In the genomic region with DNA sequence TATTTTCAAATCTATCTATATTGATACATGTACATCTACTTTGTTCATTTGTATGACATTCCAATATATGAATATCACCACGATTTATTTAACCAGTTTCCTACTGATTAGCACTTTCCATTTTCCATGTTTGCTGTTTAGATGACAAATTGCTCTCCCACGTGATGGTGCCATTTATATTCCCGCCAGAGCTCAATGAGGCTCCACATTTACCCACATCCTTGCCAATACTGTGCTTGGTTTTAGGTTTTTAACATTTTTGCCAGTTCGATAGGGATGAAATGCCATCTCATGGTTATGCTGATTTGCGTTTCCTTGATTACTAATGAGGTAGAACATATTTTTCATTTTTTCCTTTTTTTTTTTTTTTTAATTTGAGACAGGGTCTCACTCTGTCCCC, we compare ENCODE assay signal across 21 cellular contexts.
DNase-seq lines count a peak whose midpoint lies in the region; ATAC-seq, FAIRE-seq and TF ChIP-seq lines count a peak whose summit lies in the region.
"Had no signal": no experiment of that assay in that cellular context is flagged by ENCODE, and none has a peak within 500 bp of the region (broad histone marks: within the 10 kb centered on the region; RNA-seq: fewer than 3 reads in every experiment).

No MANE protein-coding gene starts in this region.

- FAIRE-seq in GM12892 (lab: Jason Lieb, UNC): peak; percentile 5
- FAIRE-seq: G401.6 had no signal

- TF ChIP-seq CTCF in OCI-LY7 (conservative IDR thresholded peaks at IDR 0.05; ENCODE audit: low read length) (0 out of 2 replicates have a peak, but pooled peaks have one; percentile 24), suprapubic skin (IDR thresholded peaks at IDR 0.05) (no peak)

- CTCF ChIA-PET in OCI-LY7 (lab: Charles Lee; ENCODE audit: unreplicated experiment): no interaction called here

- BruUV-seq in OCI-LY7 (replicated peaks; lab: Mats Ljungman, UMichigan): no TSS peak

- H3K4me1 ChIP-seq in OCI-LY7 (ENCODE audit: insufficient read depth, low read length, poor library complexity, severe bottlenecking) (peaks cover 16% of the 10 kb centered on the region), suprapubic skin (peaks cover 18% of the 10 kb centered on the region)

- 89% methylated on average over 5 of the region's 5 CpGs for WGBS in suprapubic skin

- POLR2A ChIA-PET in OCI-LY7 (lab: Charles Lee): interaction anchor here (0.6 kb wide), 1 partner anchor 320 kb away, joined by 5 read pairs; no protein-coding TSS in a partner anchor

- no peaks in the 10 kb centered on the region for H4K20me1 ChIP-seq in OCI-LY7 (ENCODE audit: insufficient read depth, low read length)
- H4K20me1 ChIP-seq: BLaER1 treated with 17β-estradiol and CSF1 and Interleukin-3, amounts not matched to agents 10 nM and 100 nM had no signal

- H3K9me2 ChIP-seq in OCI-LY7 (ENCODE audit: insufficient read depth, low read length): no peaks in the 10 kb centered on the region

- H3K9me3 ChIP-seq in OCI-LY7 (ENCODE audit: low read length) (no peaks in the 10 kb centered on the region), suprapubic skin (no peaks in the 10 kb centered on the region)
- H3K9me3 ChIP-seq: BLaER1 treated with 17β-estradiol and CSF1 and Interleukin-3, amounts not matched to agents 10 nM and 100 nM had no signal

- intact Hi-C loops in OCI-LY7 (cut with micrococcal nuclease; ENCODE audit: unreplicated experiment): no loop called here

- no peak overlapping the region for H3K27ac ChIP-seq in OCI-LY7 (ENCODE audit: low read depth, low read length, poor library complexity, severe bottlenecking)
- H3K27ac ChIP-seq in suprapubic skin: no peak overlapping the region
- H3K27ac ChIP-seq: BLaER1 treated with 17β-estradiol and CSF1 and Interleukin-3, amounts not matched to agents 10 nM and 100 nM; SK-N-MC had no signal

- no peak for ATAC-seq in GM19463 (IDR thresholded peaks at IDR 0.05; ENCODE audit: unreplicated experiment)

- no peaks in the 10 kb centered on the region for H3K79me2 ChIP-seq in OCI-LY7 (ENCODE audit: insufficient read depth, low read depth, low read length)

- no peak overlapping the region for H3K4me3 ChIP-seq in OCI-LY7 (ENCODE audit: low read depth, low read length, poor library complexity, severe bottlenecking)
- no peak overlapping the region for H3K4me3 ChIP-seq in suprapubic skin
- H3K4me3 ChIP-seq: BLaER1 treated with 17β-estradiol and CSF1 and Interleukin-3, amounts not matched to agents 10 nM and 100 nM; SK-N-MC had no signal

- TF ChIP-seq EP300 in suprapubic skin (IDR thresholded peaks at IDR 0.05): no peak

- DNase-seq in activated CD8-positive, alpha-beta memory T cell treated with anti-CD3 and anti-CD28 coated beads for 24 hours: peak; percentile 13
- no peak for DNase-seq in activated CD8-positive, alpha-beta memory T cell treated with anti-CD3 and anti-CD28 coated beads, Interleukin-2, amount 50 U/mL, for 4 hours
- DNase-seq in GM12892 (ENCODE audit: insufficient read length) (no peak), OCI-LY7 (ENCODE audit: low spot score) (no peak), ecto neural progenitor cell (ENCODE audit: low spot score) (peak; percentile 12), suprapubic skin (ENCODE audit: low spot score in 2 of 2) (no peak), SHP77 (lab: John Stamatoyannopoulos, UW) (no peak)
- DNase-seq: 8988T; Calu3; CD8-positive, alpha-beta memory T cell; Kasumi-1; NCI-H1694; NCI-H2081; NCI-H2171; NCI-H345; NCI-H524; SHP77 treated with DMSO at 0.1 percent for 48 hours had no signal

- H3K36me3 ChIP-seq in OCI-LY7 (ENCODE audit: insufficient read depth, low read length) (no peaks in the 10 kb centered on the region), suprapubic skin (no peaks in the 10 kb centered on the region)
- H3K36me3 ChIP-seq: BLaER1 treated with 17β-estradiol and CSF1 and Interleukin-3, amounts not matched to agents 10 nM and 100 nM had no signal

- no peak overlapping the region for H2AFZ ChIP-seq in OCI-LY7 (ENCODE audit: low read length)

- TF ChIP-seq POLR2A in GM12892 (IDR thresholded peaks at IDR 0.05; ENCODE audit: low read depth, low read length): no peak
- no peak for TF ChIP-seq POLR2A in suprapubic skin (IDR thresholded peaks at IDR 0.05)

- H3K4me2 ChIP-seq in OCI-LY7 (ENCODE audit: low read length): no peak overlapping the region

- no peaks in the 10 kb centered on the region for H3K27me3 ChIP-seq in suprapubic skin

Comparison
In these comparisons a context has a peak if more than half of its experiments do, and no peak if none do; other contexts are left out.
1. DNase-seq: peak in activated CD8-positive, alpha-beta memory T cell treated with anti-CD3 and anti-CD28 coated beads for 24 hours (single experiment) and ecto neural progenitor cell (single experiment); none in activated CD8-positive, alpha-beta memory T cell treated with anti-CD3 and anti-CD28 coated beads, Interleukin-2, amount 50 U/mL, for 4 hours (single experiment), GM12892 (single experiment), OCI-LY7 (single experiment), suprapubic skin (0 of 2) and SHP77 (0 of 2).